1 cellular context compared by ENCODE assay signal in the genomic region with DNA sequence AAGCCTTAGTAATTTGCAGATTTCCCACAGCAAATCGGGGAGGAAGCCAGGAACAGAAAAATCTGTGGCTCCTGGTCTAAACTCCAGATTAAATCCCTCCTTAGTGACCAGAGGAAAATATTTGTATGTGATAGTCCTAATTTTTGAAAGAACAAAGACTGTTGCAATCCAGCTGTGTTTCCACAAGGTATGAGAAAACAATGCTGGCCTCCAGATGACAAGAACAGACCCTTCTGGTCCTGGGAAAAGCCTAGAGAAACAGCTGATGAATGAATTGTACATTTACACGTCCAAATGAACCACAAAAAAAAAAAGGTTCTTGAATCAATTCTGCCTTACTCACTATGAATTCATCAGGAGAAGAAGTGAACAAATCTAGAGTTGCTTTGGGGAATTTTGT.
TF ChIP-seq lines count a peak whose summit lies in the region.

No MANE protein-coding gene starts in this region.

TF ChIP-seq in GM23338, 12 proteins besides CTCF, POLR2A, EP300 and RAD21 (continued from another document):
- TF ChIP-seq, protein P1, sequence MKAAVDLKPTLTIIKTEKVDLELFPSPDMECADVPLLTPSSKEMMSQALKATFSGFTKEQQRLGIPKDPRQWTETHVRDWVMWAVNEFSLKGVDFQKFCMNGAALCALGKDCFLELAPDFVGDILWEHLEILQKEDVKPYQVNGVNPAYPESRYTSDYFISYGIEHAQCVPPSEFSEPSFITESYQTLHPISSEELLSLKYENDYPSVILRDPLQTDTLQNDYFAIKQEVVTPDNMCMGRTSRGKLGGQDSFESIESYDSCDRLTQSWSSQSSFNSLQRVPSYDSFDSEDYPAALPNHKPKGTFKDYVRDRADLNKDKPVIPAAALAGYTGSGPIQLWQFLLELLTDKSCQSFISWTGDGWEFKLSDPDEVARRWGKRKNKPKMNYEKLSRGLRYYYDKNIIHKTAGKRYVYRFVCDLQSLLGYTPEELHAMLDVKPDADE (IDR thresholded peaks at IDR 0.05): no peak
- TF ChIP-seq EZH2phosphoT487 (IDR thresholded peaks at IDR 0.05; ENCODE audit: unreplicated experiment) (no peak), CREB1 (CRISPR knock-in tag; IDR thresholded peaks at IDR 0.05; ENCODE audit: low read depth) (no peak), ZNF331 (CRISPR knock-in tag; IDR thresholded peaks at IDR 0.05; ENCODE audit: low read depth) (no peak), POLR2AphosphoS5 (IDR thresholded peaks at IDR 0.05; ENCODE audit: low read depth) (no peak), STAT1 (IDR thresholded peaks at IDR 0.05; ENCODE audit: unreplicated experiment) (no peak), ZNF114 (CRISPR knock-in tag; IDR thresholded peaks at IDR 0.05) (no peak), EZH2 (IDR thresholded peaks at IDR 0.05; ENCODE audit: low read depth, unreplicated experiment) (no peak), NANOG (IDR thresholded peaks at IDR 0.05; ENCODE audit: borderline replicate concordance) (no peak)
